11 cellular contexts compared by ENCODE assay signal in genomic region chr14:90300649-90301048, GRCh38. TPM values are rescaled to one million over a fixed set of nuclear protein-coding genes. Genes with fewer than 3 reads are reported as not detected.
A peak's percentile ranks its signal among the peaks of the same experiment; 100 is the strongest.
DNase-seq lines count a peak whose midpoint lies in the region; ATAC-seq and TF ChIP-seq lines count a peak whose summit lies in the region.
"Had no signal": no experiment of that assay in that cellular context is flagged by ENCODE, and none has a peak within 500 bp of the region (broad histone marks: within the 10 kb centered on the region; RNA-seq: fewer than 3 reads in every experiment).

No MANE protein-coding gene starts in this region.

- H3K36me3 ChIP-seq in mammary epithelial cell (ENCODE audit: insufficient read depth, low read length) (peaks cover 3% of the 10 kb centered on the region), transverse colon (peaks cover 0 to 15% (median 5%) of the 10 kb centered on the region in 4 donors)

- ATAC-seq in HG03280 (IDR thresholded peaks at IDR 0.05; ENCODE audit: unreplicated experiment), result no peak
- ATAC-seq: right cardiac atrium had no signal

- H2AFZ ChIP-seq in mammary epithelial cell (ENCODE audit: low read depth, low read length), result no peak overlapping the region

- H3K79me2 ChIP-seq in mammary epithelial cell (ENCODE audit: insufficient read depth, low read length), result no peaks in the 10 kb centered on the region

- H3K27me3 Mint-ChIP-seq in MCF 10A (ENCODE audit: insufficient read depth, unreplicated experiment), result no peaks in the 10 kb centered on the region
- H3K27me3 Mint-ChIP-seq in T-helper 2 cell treated with Interferon-gamma antibody and Interleukin-4, amounts not matched to agents 5 μg/mL and 100 μg/mL, for 36 hours (ENCODE audit: low read depth), result no peaks in the 10 kb centered on the region

- H3K9me3 ChIP-seq in mammary epithelial cell (replicated peaks; ENCODE audit: insufficient read depth, low read length) (no peaks in the 10 kb centered on the region), transverse colon (no peaks in the 10 kb centered on the region)
- H3K9me3 ChIP-seq: suprapubic skin had no signal

- POLR2A ChIA-PET in MCF 10A (lab: Yijun Ruan, JAX), result interaction anchor here (1.4 kb wide), 2 partner anchors 15 to 96 kb away, joined by 4 read pairs; no protein-coding TSS in a partner anchor

- no peaks in the 10 kb centered on the region for H3K4me1 ChIP-seq in mammary epithelial cell (ENCODE audit: insufficient read depth, low read length)
- H3K4me1 ChIP-seq in transverse colon, result peaks cover 4 to 25% (median 13%) of the 10 kb centered on the region in 4 donors

- no peak overlapping the region for H3K9ac ChIP-seq in mammary epithelial cell (ENCODE audit: insufficient read depth, low read length)

- no peaks in the 10 kb centered on the region for H3K4me1 Mint-ChIP-seq in MCF 10A (ENCODE audit: insufficient read depth, unreplicated experiment)
- H3K4me1 Mint-ChIP-seq in T-helper 2 cell treated with Interferon-gamma antibody and Interleukin-4, amounts not matched to agents 5 μg/mL and 100 μg/mL, for 36 hours (ENCODE audit: low read depth), result peaks cover 9% of the 10 kb centered on the region

- H3K27ac Mint-ChIP-seq in MCF 10A (ENCODE audit: low read depth, unreplicated experiment), result peak overlapping the region; percentile 31
- peak overlapping the region; percentile 45 for H3K27ac Mint-ChIP-seq in T-helper 2 cell treated with Interferon-gamma antibody and Interleukin-4, amounts not matched to agents 5 μg/mL and 100 μg/mL, for 36 hours

- dilution Hi-C loops in mammary epithelial cell (cut with HindIII; ENCODE audit: low sequenced_read_pairs), result no loop called here

- H3K4me2 ChIP-seq in mammary epithelial cell (ENCODE audit: insufficient read depth, low read depth, low read length), result no peak overlapping the region

- WGBS in mammary epithelial cell (ENCODE audit: low coverage, missing lambda C conversion rate), result 100% methylated on average over 1 of the region's 1 CpG
- 80% methylated on average over 1 of the region's 1 CpG; no CpG with 5 or more reads in 1 of the 2 donors for WGBS in transverse colon (ENCODE audit: low coverage in 1 of 2), 2 donors

- no peak for TF ChIP-seq POLR2A in transverse colon (IDR thresholded peaks at IDR 0.05)

- H3K27ac ChIP-seq in mammary epithelial cell (ENCODE audit: insufficient read depth, low read depth, low read length) (no peak overlapping the region), transverse colon (peak overlapping the region; percentile 42 to 64 (median 52))
- H3K27ac ChIP-seq: suprapubic skin had no signal

- H3K4me3 ChIP-seq in mammary epithelial cell (replicated peaks in 1 of 3; ENCODE audit: insufficient read depth in 1 of 3, low read depth in 2 of 3, low read length in 3 of 3) (no peak overlapping the region), fibroblast of the aortic adventitia (ENCODE audit: low read depth, low read length) (no peak overlapping the region), transverse colon (no peak overlapping the region)
- H3K4me3 ChIP-seq: suprapubic skin had no signal

- no peaks in the 10 kb centered on the region for H3K27me3 ChIP-seq in mammary epithelial cell (ENCODE audit: insufficient read depth, low read length)
- H3K27me3 ChIP-seq in transverse colon, result no peaks in the 10 kb centered on the region
- H3K27me3 ChIP-seq: suprapubic skin had no signal

- BruUV-seq in MCF 10A (replicated peaks; lab: Mats Ljungman, UMichigan), result no TSS peak
- no TSS peak for BruUV-seq in mammary epithelial cell (replicated peaks; lab: Mats Ljungman, UMichigan)

- intact Hi-C loops in MCF 10A (cut with micrococcal nuclease), result loop anchor here (1.0 to 5.0 kb wide), 5 partner anchors 97 to 602 kb away; partner anchors contain the start of gene CALM1
- intact Hi-C loops in mammary epithelial cell (cut with micrococcal nuclease), result loop anchor here (1.0 to 2.0 kb wide), 5 partner anchors 99 to 600 kb away; no protein-coding TSS in a partner anchor
- intact Hi-C loops in transverse colon (cut with DNase I; ENCODE audit: low total_unique reads), result loop anchor here (10.0 kb wide), 2 partner anchors 224 to 404 kb away; no protein-coding TSS in a partner anchor

- TF ChIP-seq CTCF in MCF 10A (IDR thresholded peaks at IDR 0.05; ENCODE audit: unreplicated experiment), result no peak
- TF ChIP-seq CTCF in mammary epithelial cell (conservative IDR thresholded peaks at IDR 0.05 in 1 of 2, IDR thresholded peaks at IDR 0.05 in 1 of 2; ENCODE audit: extremely low read depth in 1 of 2, insufficient read depth in 1 of 2, low read depth in 1 of 2, low read length in 2 of 2), result no peak
- TF ChIP-seq CTCF in fibroblast of the aortic adventitia (IDR thresholded peaks at IDR 0.05; ENCODE audit: insufficient read depth, low read length), result no peak
- TF ChIP-seq CTCF in transverse colon (IDR thresholded peaks at IDR 0.05), result no peak

- no peak for TF ChIP-seq EP300 in transverse colon (IDR thresholded peaks at IDR 0.05; ENCODE audit: low read depth)

- H3K4me3 Mint-ChIP-seq in MCF 10A (ENCODE audit: unreplicated experiment), result no peak overlapping the region
- H3K4me3 Mint-ChIP-seq in T-helper 2 cell treated with Interferon-gamma antibody and Interleukin-4, amounts not matched to agents 5 μg/mL and 100 μg/mL, for 36 hours, result no peak overlapping the region

- H4K20me1 ChIP-seq in mammary epithelial cell (ENCODE audit: insufficient read depth, low read length), result no peaks in the 10 kb centered on the region

- H3K9me3 Mint-ChIP-seq in MCF 10A (ENCODE audit: unreplicated experiment), result no peaks in the 10 kb centered on the region
- no peaks in the 10 kb centered on the region for H3K9me3 Mint-ChIP-seq in T-helper 2 cell treated with Interferon-gamma antibody and Interleukin-4, amounts not matched to agents 5 μg/mL and 100 μg/mL, for 36 hours

- in situ Hi-C loops in mammary epithelial cell (cut with MboI; ENCODE audit: low sequenced_read_pairs in 2 of 2) (loop anchor here (10.0 kb wide), 2 partner anchors 394 to 404 kb away; no protein-coding TSS in a partner anchor), transverse colon (cut with MboI; ENCODE audit: low pct_ligation_motif_present in 1 of 4, low pct_unique_long_range_greater_than_20kb in 1 of 4, low sequenced_read_pairs in 3 of 4) (loop anchor here in 3 of 4 donors (10.0 to 25.0 kb wide), 2 partner anchors 387 to 464 kb away; no protein-coding TSS in a partner anchor)

- peaks cover 67% of the 10 kb centered on the region for H3K36me3 Mint-ChIP-seq in MCF 10A (ENCODE audit: insufficient read depth, unreplicated experiment)
- H3K36me3 Mint-ChIP-seq in T-helper 2 cell treated with Interferon-gamma antibody and Interleukin-4, amounts not matched to agents 5 μg/mL and 100 μg/mL, for 36 hours (ENCODE audit: low read depth), result peaks cover 32% of the 10 kb centered on the region

- DNase-seq in MCF 10A (ENCODE audit: unreplicated experiment), result no peak
- no peak for DNase-seq in mammary epithelial cell
- DNase-seq in T-helper 2 cell treated with Interferon-gamma antibody and Interleukin-4, amounts not matched to agents 5 μg/mL and 100 μg/mL, for 36 hours (ENCODE audit: low spot score), result no peak
- peak; percentile 62 for DNase-seq in fibroblast of the aortic adventitia (ENCODE audit: low read depth)
- no peak for DNase-seq in transverse colon
- DNase-seq in NCI-H446 treated with DMSO at 0.1 percent for 48 hours (lab: John Stamatoyannopoulos, UW), result no peak
- DNase-seq in NCI-H748 (lab: John Stamatoyannopoulos, UW; ENCODE audit: unreplicated experiment), result no peak
- DNase-seq: NCI-H1417 treated with DMSO at 0.1 percent for 48 hours, right cardiac atrium had no signal

- CTCF ChIA-PET in MCF 10A (lab: Yijun Ruan, JAX) (interaction anchor here (0.7 to 3.4 kb wide), 6 partner anchors 19 to 458 kb away, joined by 3 to 37 read pairs (median 4); partner anchors contain the start of genes CALM1 and PSMC1), mammary epithelial cell (lab: Charles Lee; ENCODE audit: low non-redundant PET) (no interaction called here)

RNA-seq across cellular contexts. Expression of gene NRDE2, which starts 31.1 kb away (rescaled TPM):
- total RNA-seq in MCF 10A (2022) (16.5 and 18.4 TPM in 2 replicates), mammary epithelial cell (10 to 100 TPM; 10.3 to 12.7 TPM), fibroblast of the aortic adventitia (ENCODE audit: low replicate concordance) (11.2 and 21.0 TPM in 2 replicates), transverse colon (10 to 100 TPM; 18.6 to 26.9 (median 21.0) TPM)
- polyA plus RNA-seq in mammary epithelial cell, result 7.2 TPM
- polyA minus RNA-seq in mammary epithelial cell, result 16.5 TPM

RNA-seq across cellular contexts. Expression of gene PSMC1, which starts 44.3 kb away (rescaled TPM):
- 107 and 125 TPM in 2 replicates for total RNA-seq in MCF 10A (2022)
- 100 to 1,000 TPM in 1 of 2 donors, 10 to 100 TPM in 1; 82.4 to 112 TPM for total RNA-seq in mammary epithelial cell
- polyA plus RNA-seq in mammary epithelial cell, result 151 TPM
- polyA minus RNA-seq in mammary epithelial cell, result 62.4 TPM
- total RNA-seq in fibroblast of the aortic adventitia (ENCODE audit: low replicate concordance), result 120 and 154 TPM in 2 replicates
- 10 to 100 TPM; 23.9 to 79.9 (median 56.2) TPM for total RNA-seq in transverse colon
